Comparison of ENCODE assay signal across 9 cellular contexts in the genomic region with DNA sequence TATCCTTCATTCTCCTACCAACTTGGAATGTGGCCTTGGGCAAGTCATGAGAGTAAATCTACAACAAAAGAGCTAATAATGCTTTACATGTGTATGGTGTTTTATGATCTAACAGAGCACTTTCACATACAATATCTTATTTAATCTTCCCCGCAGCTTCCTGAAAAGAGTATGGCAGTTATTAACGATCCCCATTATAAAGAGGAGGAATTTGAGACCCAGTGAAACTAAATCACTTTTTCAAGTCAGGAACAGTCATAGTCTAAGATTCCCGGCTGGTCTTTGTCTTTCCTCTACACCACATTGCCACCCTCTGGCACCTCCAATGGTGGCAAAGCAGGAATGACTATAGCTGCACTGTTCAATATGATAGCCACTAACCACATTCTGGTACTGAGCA.
DNase-seq lines count a peak whose midpoint lies in the region; ATAC-seq, FAIRE-seq and TF ChIP-seq lines count a peak whose summit lies in the region.
"Had no signal": no experiment of that assay in that cellular context is flagged by ENCODE, and none has a peak within 500 bp of the region (broad histone marks: within the 10 kb centered on the region; RNA-seq: fewer than 3 reads in every experiment).

No MANE protein-coding gene starts in this region.

- H3K4me3 ChIP-seq in endodermal cell (ENCODE audit: low read length) (no peak overlapping the region), parathyroid adenoma (ENCODE audit: low read depth, low read length) (no peak overlapping the region)

- DNase-seq in EL (peak; percentile 62), NCI-H460 (ENCODE audit: extremely low read depth, low read depth) (peak; percentile 42), endodermal cell (no peak), GM19239 (ENCODE audit: insufficient read length, low spot score) (no peak), Ammon's horn (ENCODE audit: low spot score) (no peak)
- DNase-seq in stimulated activated CD4-positive, alpha-beta T cell treated with anti-CD3 and anti-CD28 coated beads, Interleukin-4, amount 100 ng/mL, for 24 hours, result no peak
- DNase-seq: activated naive CD4-positive, alpha-beta T cell had no signal

- no peak overlapping the region for H2AFZ ChIP-seq in parathyroid adenoma

- no peaks in the 10 kb centered on the region for H3K27me3 Mint-ChIP-seq in endodermal cell (ENCODE audit: insufficient read depth)

- no peak overlapping the region for H3K4me3 Mint-ChIP-seq in endodermal cell

- H3K36me3 ChIP-seq in endodermal cell (ENCODE audit: control insufficient read depth, insufficient read depth, low read length) (no peaks in the 10 kb centered on the region), parathyroid adenoma (ENCODE audit: control insufficient read depth, insufficient read depth, low read length) (no peaks in the 10 kb centered on the region)

- TF ChIP-seq CTCF in endodermal cell (conservative IDR thresholded peaks at IDR 0.05) (peak; percentile 67), parathyroid adenoma (IDR thresholded peaks at IDR 0.05) (peak; percentile 13)

- FAIRE-seq in GM19239 (lab: Jason Lieb, UNC), result no peak

- no peak for ATAC-seq in HG03045 (IDR thresholded peaks at IDR 0.05; ENCODE audit: unreplicated experiment)

- WGBS in endodermal cell (ENCODE audit: insufficient coverage in 1 of 2, insufficient read length in 1 of 2), 2 experiments, result 75 to 79% methylated on average over 1 to 3 of the region's 3 CpGs

- no peak overlapping the region for H3K27ac Mint-ChIP-seq in endodermal cell

- H3K9ac ChIP-seq in endodermal cell (ENCODE audit: extremely low read depth, low read length, poor library complexity, severe bottlenecking) (no peak overlapping the region), parathyroid adenoma (no peak overlapping the region)

- H3K27me3 ChIP-seq in endodermal cell (ENCODE audit: control insufficient read depth, insufficient read depth, low read length, poor library complexity, severe bottlenecking) (no peaks in the 10 kb centered on the region), parathyroid adenoma (ENCODE audit: control insufficient read depth, insufficient read depth, low read length) (no peaks in the 10 kb centered on the region)

- H3K27ac ChIP-seq in endodermal cell (ENCODE audit: low read depth, low read length) (no peak overlapping the region), parathyroid adenoma (no peak overlapping the region)

- H3K4me1 Mint-ChIP-seq in endodermal cell, result no peaks in the 10 kb centered on the region

- H3K9me3 ChIP-seq in endodermal cell (ENCODE audit: control insufficient read depth, low read length) (no peaks in the 10 kb centered on the region), parathyroid adenoma (ENCODE audit: control insufficient read depth, low read length) (no peaks in the 10 kb centered on the region)

- H3K4me1 ChIP-seq in endodermal cell (ENCODE audit: control insufficient read depth, insufficient read depth, low read length), result no peaks in the 10 kb centered on the region
- H3K4me1 ChIP-seq in parathyroid adenoma, result no peaks in the 10 kb centered on the region

- no peak overlapping the region for H3K4me2 ChIP-seq in parathyroid adenoma (ENCODE audit: low read length)

- H3K79me2 ChIP-seq in parathyroid adenoma, result no peaks in the 10 kb centered on the region

- H3K9me3 Mint-ChIP-seq in endodermal cell, result no peaks in the 10 kb centered on the region

- H3K36me3 Mint-ChIP-seq in endodermal cell (ENCODE audit: low read depth), result no peaks in the 10 kb centered on the region

Comparison
In these comparisons a context has a peak if more than half of its experiments do, and no peak if none do; other contexts are left out.
1. DNase-seq: peak in EL (single experiment) and NCI-H460 (single experiment); none in endodermal cell (single experiment), stimulated activated CD4-positive, alpha-beta T cell treated with anti-CD3 and anti-CD28 coated beads, Interleukin-4, amount 100 ng/mL, for 24 hours (single experiment), GM19239 (single experiment) and Ammon's horn (single experiment).